Comparison of ENCODE assay signal across 8 cellular contexts in the genomic region with DNA sequence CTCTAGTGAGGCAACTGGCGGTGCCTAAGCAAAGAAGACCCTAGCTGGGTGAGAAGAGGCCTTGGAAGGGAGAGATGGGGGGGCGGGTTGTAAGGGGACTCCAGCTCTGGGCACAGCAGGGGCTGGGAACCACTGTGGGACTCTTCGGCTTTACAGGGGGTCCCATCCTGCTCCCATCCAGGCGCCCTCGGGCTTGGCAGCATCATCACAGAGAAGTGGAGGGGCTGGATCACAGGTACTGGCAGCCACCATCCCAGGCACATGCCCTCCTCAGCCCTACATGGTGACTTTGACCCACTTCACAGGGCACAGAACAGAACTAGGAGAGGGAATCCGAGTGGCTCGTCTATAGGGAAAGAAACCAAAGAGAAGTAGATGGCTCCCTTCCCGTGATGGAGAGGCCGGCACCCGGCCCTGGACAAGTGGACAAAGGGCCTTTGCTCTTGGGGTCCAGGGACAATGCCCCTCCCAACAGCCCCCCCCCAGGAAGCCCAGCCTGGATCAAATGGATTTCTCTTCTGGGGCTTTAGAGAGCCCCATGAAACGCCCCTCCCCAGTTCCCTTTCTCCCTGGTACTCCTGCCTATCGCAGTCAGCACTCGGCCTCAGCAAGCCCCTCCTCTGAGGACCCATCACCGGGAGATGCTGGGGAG. TPM values are rescaled to one million over a fixed set of nuclear protein-coding genes. Genes with fewer than 3 reads are reported as not detected.
A peak's percentile ranks its signal among the peaks of the same experiment; 100 is the strongest.
DNase-seq lines count a peak whose midpoint lies in the region; ATAC-seq, FAIRE-seq and TF ChIP-seq lines count a peak whose summit lies in the region.

No MANE protein-coding gene starts in this region.

- no peak for FAIRE-seq in HTR-8/SVneo (lab: Jason Lieb, UNC)

- H3K9me3 ChIP-seq in stomach smooth muscle (ENCODE audit: control insufficient read depth in 2 of 2, low read length in 2 of 2) = no peaks in the 10 kb centered on the region

- peak overlapping the region; percentile 93 for H3K27ac Mint-ChIP-seq in activated T-helper 1 cell treated with anti-CD3 and anti-CD28 coated beads, Interleukin-12 subunit alpha, Interleukin-12 subunit beta, Interleukin-2, Interleukin-4 antibody, amounts not matched to agents 30 ng/mL and 10 ng/mL and 1 ng/mL, durations not matched to agents 14 hours and 24 hours and 36 hours
- H3K27ac Mint-ChIP-seq in immature natural killer cell = peak overlapping the region; percentile 35 to 86 (median 80)

- H3K27me3 Mint-ChIP-seq in activated T-helper 1 cell treated with anti-CD3 and anti-CD28 coated beads, Interleukin-12 subunit alpha, Interleukin-12 subunit beta, Interleukin-2, Interleukin-4 antibody, amounts not matched to agents 30 ng/mL and 10 ng/mL and 1 ng/mL, durations not matched to agents 14 hours and 24 hours and 36 hours (ENCODE audit: insufficient read depth) = no peaks in the 10 kb centered on the region
- H3K27me3 Mint-ChIP-seq in immature natural killer cell (ENCODE audit: low read depth in 3 of 3) = peaks cover 0 to 13% (median 2%) of the 10 kb centered on the region in 3 donors

- peaks cover 67% of the 10 kb centered on the region for H3K4me1 ChIP-seq in stomach smooth muscle (ENCODE audit: control insufficient read depth, insufficient read depth, low read length)

- intact Hi-C loops in activated T-helper 1 cell treated with anti-CD3 and anti-CD28 coated beads, Interleukin-12 subunit alpha, Interleukin-12 subunit beta, Interleukin-2, Interleukin-4 antibody, amounts not matched to agents 30 ng/mL and 10 ng/mL and 1 ng/mL, durations not matched to agents 14 hours and 24 hours and 36 hours (cut with micrococcal nuclease) = loop anchor here (2.0 to 5.0 kb wide), 2 partner anchors 611 to 1998 kb away; a partner anchor contains a TSS

- peaks cover 43% of the 10 kb centered on the region for H3K4me1 Mint-ChIP-seq in activated T-helper 1 cell treated with anti-CD3 and anti-CD28 coated beads, Interleukin-12 subunit alpha, Interleukin-12 subunit beta, Interleukin-2, Interleukin-4 antibody, amounts not matched to agents 30 ng/mL and 10 ng/mL and 1 ng/mL, durations not matched to agents 14 hours and 24 hours and 36 hours (ENCODE audit: low read depth)
- H3K4me1 Mint-ChIP-seq in immature natural killer cell = peaks cover 44 to 45% of the 10 kb centered on the region in 2 donors

- H3K27ac ChIP-seq in stomach smooth muscle (ENCODE audit: low read length) = peak overlapping the region; percentile 94

- peaks cover 21% of the 10 kb centered on the region for H3K36me3 Mint-ChIP-seq in activated T-helper 1 cell treated with anti-CD3 and anti-CD28 coated beads, Interleukin-12 subunit alpha, Interleukin-12 subunit beta, Interleukin-2, Interleukin-4 antibody, amounts not matched to agents 30 ng/mL and 10 ng/mL and 1 ng/mL, durations not matched to agents 14 hours and 24 hours and 36 hours (ENCODE audit: low read depth)
- no peaks in the 10 kb centered on the region for H3K36me3 Mint-ChIP-seq in immature natural killer cell

- DNase-seq in NCI-H1417 (lab: John Stamatoyannopoulos, UW) (peak in 2 of 3 experiments; percentile 22 to 39), NCI-H1417 treated with DMSO at 0.1 percent for 48 hours (lab: John Stamatoyannopoulos, UW) (no peak), immature natural killer cell (no peak), HTR-8/SVneo (ENCODE audit: insufficient read length, low spot score) (no peak), HEK293T (ENCODE audit: extremely low spot score) (no peak)
- no peak for DNase-seq in activated T-helper 1 cell treated with anti-CD3 and anti-CD28 coated beads, Interleukin-12 subunit alpha, Interleukin-12 subunit beta, Interleukin-2, Interleukin-4 antibody, amounts not matched to agents 30 ng/mL and 10 ng/mL and 1 ng/mL, durations not matched to agents 14 hours and 24 hours and 36 hours (ENCODE audit: low spot score)

- H3K4me3 Mint-ChIP-seq in activated T-helper 1 cell treated with anti-CD3 and anti-CD28 coated beads, Interleukin-12 subunit alpha, Interleukin-12 subunit beta, Interleukin-2, Interleukin-4 antibody, amounts not matched to agents 30 ng/mL and 10 ng/mL and 1 ng/mL, durations not matched to agents 14 hours and 24 hours and 36 hours = peak overlapping the region; percentile 97
- H3K4me3 Mint-ChIP-seq in immature natural killer cell = peak overlapping the region; percentile 75 to 88 (median 85)

- peaks cover 0 to 3% of the 10 kb centered on the region in 2 donors for H3K36me3 ChIP-seq in stomach smooth muscle (ENCODE audit: control insufficient read depth in 2 of 2, insufficient read depth in 2 of 2, low read length in 2 of 2)

- no peak for ATAC-seq in GM18909 (IDR thresholded peaks at IDR 0.05; ENCODE audit: poor library complexity, unreplicated experiment)

- no peaks in the 10 kb centered on the region for H3K9me3 Mint-ChIP-seq in activated T-helper 1 cell treated with anti-CD3 and anti-CD28 coated beads, Interleukin-12 subunit alpha, Interleukin-12 subunit beta, Interleukin-2, Interleukin-4 antibody, amounts not matched to agents 30 ng/mL and 10 ng/mL and 1 ng/mL, durations not matched to agents 14 hours and 24 hours and 36 hours
- H3K9me3 Mint-ChIP-seq in immature natural killer cell = no peaks in the 10 kb centered on the region

- POLR2A ChIA-PET in HEK293T (lab: Yijun Ruan, JAX) = interaction anchor here (0.9 to 1.6 kb wide), 3 partner anchors 11 to 90 kb away, joined by 3 to 5 read pairs (median 3); no protein-coding TSS in a partner anchor

- CTCF ChIA-PET in HEK293T (lab: Yijun Ruan, JAX) = interaction anchor here (0.9 to 1.2 kb wide), 3 partner anchors 23 to 74 kb away, joined by 3 to 4 read pairs (median 3); no protein-coding TSS in a partner anchor

- H3K27me3 ChIP-seq in stomach smooth muscle (ENCODE audit: control insufficient read depth in 1 of 2, insufficient read depth in 2 of 2, low read length in 2 of 2) = no peaks in the 10 kb centered on the region

- H3K9ac ChIP-seq in stomach smooth muscle (ENCODE audit: low read length in 2 of 2) = peak overlapping the region; percentile 60 to 87

- H3K4me3 ChIP-seq in stomach smooth muscle (ENCODE audit: low read length in 2 of 2) = peak overlapping the region; percentile 68 to 93

TF ChIP-seq in HEK293T, 16 proteins besides CTCF, POLR2A, EP300 and RAD21:
- no peak for TF ChIP-seq TARDBP (IDR thresholded peaks at IDR 0.05)
- TF ChIP-seq HDGF (IDR thresholded peaks at IDR 0.05; ENCODE audit: borderline replicate concordance) = no peak
- TF ChIP-seq SP1 (IDR thresholded peaks at IDR 0.05) = no peak
- no peak for TF ChIP-seq FOXA1 (IDR thresholded peaks at IDR 0.05)
- no peak for TF ChIP-seq ELF4 (IDR thresholded peaks at IDR 0.05)
- no peak for TF ChIP-seq L3MBTL2 (conservative IDR thresholded peaks at IDR 0.05)
- TF ChIP-seq BHLHE40 (IDR thresholded peaks at IDR 0.05; ENCODE audit: borderline replicate concordance) = no peak
- no peak for TF ChIP-seq ZNF384 (IDR thresholded peaks at IDR 0.05)
- TF ChIP-seq, protein P1, sequence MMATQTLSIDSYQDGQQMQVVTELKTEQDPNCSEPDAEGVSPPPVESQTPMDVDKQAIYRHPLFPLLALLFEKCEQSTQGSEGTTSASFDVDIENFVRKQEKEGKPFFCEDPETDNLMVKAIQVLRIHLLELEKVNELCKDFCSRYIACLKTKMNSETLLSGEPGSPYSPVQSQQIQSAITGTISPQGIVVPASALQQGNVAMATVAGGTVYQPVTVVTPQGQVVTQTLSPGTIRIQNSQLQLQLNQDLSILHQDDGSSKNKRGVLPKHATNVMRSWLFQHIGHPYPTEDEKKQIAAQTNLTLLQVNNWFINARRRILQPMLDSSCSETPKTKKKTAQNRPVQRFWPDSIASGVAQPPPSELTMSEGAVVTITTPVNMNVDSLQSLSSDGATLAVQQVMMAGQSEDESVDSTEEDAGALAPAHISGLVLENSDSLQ (IDR thresholded peaks at IDR 0.05) = no peak
- no peak for TF ChIP-seq FOXM1 (IDR thresholded peaks at IDR 0.05; ENCODE audit: borderline replicate concordance)
- no peak for TF ChIP-seq FOXK2 (IDR thresholded peaks at IDR 0.05)
- TF ChIP-seq ARNT (IDR thresholded peaks at IDR 0.05) = no peak
- no peak for TF ChIP-seq SUZ12 (IDR thresholded peaks at IDR 0.05)

RNA-seq across cellular contexts. Expression of a gene that starts 54.0 kb away (rescaled TPM):
- total RNA-seq in activated T-helper 1 cell treated with anti-CD3 and anti-CD28 coated beads, Interleukin-12 subunit alpha, Interleukin-12 subunit beta, Interleukin-2, Interleukin-4 antibody, amounts not matched to agents 30 ng/mL and 10 ng/mL and 1 ng/mL, durations not matched to agents 14 hours and 24 hours and 36 hours = 139 and 140 TPM in 2 replicates
- polyA plus RNA-seq in immature natural killer cell = 10 to 100 TPM in 1 of 3 donors, 1 to 10 TPM in 2; 3.3 to 24.7 (median 4.3) TPM

Comparison
In these comparisons a context has a peak if more than half of its experiments do, and no peak if none do; other contexts are left out.
1. DNase-seq: peak in NCI-H1417 (2 of 3); none in NCI-H1417 treated with DMSO at 0.1 percent for 48 hours (single experiment), activated T-helper 1 cell treated with anti-CD3 and anti-CD28 coated beads, Interleukin-12 subunit alpha, Interleukin-12 subunit beta, Interleukin-2, Interleukin-4 antibody, amounts not matched to agents 30 ng/mL and 10 ng/mL and 1 ng/mL, durations not matched to agents 14 hours and 24 hours and 36 hours (single experiment), immature natural killer cell (0 of 3), HTR-8/SVneo (single experiment) and HEK293T (single experiment).